23 cellular contexts compared by ENCODE assay signal in the genomic region with DNA sequence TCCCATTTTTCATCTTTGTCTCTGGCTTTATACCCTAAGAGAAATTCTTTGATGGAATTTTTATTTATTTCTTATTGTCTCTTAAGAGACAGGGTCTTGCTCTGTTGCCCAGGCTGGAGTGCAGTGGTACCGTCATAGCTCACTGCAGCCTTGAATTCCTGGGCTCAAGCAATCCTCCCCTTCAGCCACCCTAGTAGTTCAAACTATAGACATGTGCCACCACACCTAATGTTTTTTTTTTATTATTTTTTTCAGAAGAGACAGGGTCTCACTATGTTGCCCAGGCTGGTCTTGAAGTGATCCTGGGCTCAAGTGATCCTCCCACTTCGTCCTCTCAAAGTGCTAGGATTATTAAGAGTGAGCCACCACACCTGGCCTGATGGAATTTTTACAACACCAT.
"Had no signal": no experiment of that assay in that cellular context is flagged by ENCODE, and none has a peak within 500 bp of the region (broad histone marks: within the 10 kb centered on the region; RNA-seq: fewer than 3 reads in every experiment).

No MANE protein-coding gene starts in this region.

- H3K36me3 ChIP-seq: prostate gland had no signal

- H3K9me3 ChIP-seq: esophagus squamous epithelium, lower lobe of right lung, prostate gland, thoracic aorta, tibial nerve, upper lobe of left lung had no signal

- H3K4me3 Mint-ChIP-seq: effector memory CD8-positive, alpha-beta T cell; nephron progenitor cell; stimulated activated memory B cell treated with anti-CD40 and anti-IgM and Interleukin-4, amounts not matched to agents 10 μg/mL and 1 μg/mL and 100 μg/mL, for 72 hours had no signal

- FAIRE-seq: endometrium, keratinocyte, urothelium cell line had no signal

- ATAC-seq: effector memory CD8-positive, alpha-beta T cell; left ventricle myocardium superior; lower lobe of right lung; naive thymus-derived CD8-positive, alpha-beta T cell; right cardiac atrium; stimulated activated memory B cell treated with anti-CD40 and anti-IgM and Interleukin-4, amounts not matched to agents 10 μg/mL and 1 μg/mL and 100 μg/mL, for 72 hours; stimulated activated naive CD8-positive, alpha-beta T cell treated with anti-CD3 and anti-CD28 coated beads, Interleukin-15, Interleukin-2, amounts not matched to agents 100 U/mL and 50 U/mL, for 24 hours had no signal

- H3K4me3 ChIP-seq: esophagus squamous epithelium, lower lobe of right lung, prostate gland, skin epidermis, spleen, thoracic aorta, tibial nerve, upper lobe of left lung had no signal

- H3K27ac Mint-ChIP-seq: nephron progenitor cell; stimulated activated memory B cell treated with anti-CD40 and anti-IgM and Interleukin-4, amounts not matched to agents 10 μg/mL and 1 μg/mL and 100 μg/mL, for 72 hours had no signal

- H3K4me1 Mint-ChIP-seq: nephron progenitor cell had no signal

- H3K27me3 Mint-ChIP-seq: effector memory CD8-positive, alpha-beta T cell; naive thymus-derived CD8-positive, alpha-beta T cell; stimulated activated memory B cell treated with anti-CD40 and anti-IgM and Interleukin-4, amounts not matched to agents 10 μg/mL and 1 μg/mL and 100 μg/mL, for 72 hours had no signal

- H3K27me3 ChIP-seq: esophagus squamous epithelium, spleen, tibial nerve, upper lobe of left lung had no signal

- DNase-seq: cortex of kidney; effector memory CD8-positive, alpha-beta T cell; erythroblast; esophagus squamous epithelium; foreskin melanocyte; left ventricle myocardium superior; lower lobe of right lung; naive thymus-derived CD8-positive, alpha-beta T cell; nephron progenitor cell; nucleus accumbens; right cardiac atrium; spleen; stimulated activated CD4-positive, alpha-beta T cell treated with anti-CD3 and anti-CD28 coated beads, Interleukin-4, amount 100 ng/mL, for 4 hours; stimulated activated naive CD8-positive, alpha-beta T cell treated with anti-CD3 and anti-CD28 coated beads, Interleukin-15, Interleukin-2, amounts not matched to agents 100 U/mL and 50 U/mL, for 24 hours; upper lobe of left lung had no signal

- H3K9me3 Mint-ChIP-seq: effector memory CD8-positive, alpha-beta T cell; nephron progenitor cell; stimulated activated memory B cell treated with anti-CD40 and anti-IgM and Interleukin-4, amounts not matched to agents 10 μg/mL and 1 μg/mL and 100 μg/mL, for 72 hours had no signal

- H3K27ac ChIP-seq: esophagus squamous epithelium, lower lobe of right lung, prostate gland, skin epidermis, thoracic aorta, tibial nerve, upper lobe of left lung had no signal
